8 cellular contexts compared by ENCODE assay signal in the genomic region with DNA sequence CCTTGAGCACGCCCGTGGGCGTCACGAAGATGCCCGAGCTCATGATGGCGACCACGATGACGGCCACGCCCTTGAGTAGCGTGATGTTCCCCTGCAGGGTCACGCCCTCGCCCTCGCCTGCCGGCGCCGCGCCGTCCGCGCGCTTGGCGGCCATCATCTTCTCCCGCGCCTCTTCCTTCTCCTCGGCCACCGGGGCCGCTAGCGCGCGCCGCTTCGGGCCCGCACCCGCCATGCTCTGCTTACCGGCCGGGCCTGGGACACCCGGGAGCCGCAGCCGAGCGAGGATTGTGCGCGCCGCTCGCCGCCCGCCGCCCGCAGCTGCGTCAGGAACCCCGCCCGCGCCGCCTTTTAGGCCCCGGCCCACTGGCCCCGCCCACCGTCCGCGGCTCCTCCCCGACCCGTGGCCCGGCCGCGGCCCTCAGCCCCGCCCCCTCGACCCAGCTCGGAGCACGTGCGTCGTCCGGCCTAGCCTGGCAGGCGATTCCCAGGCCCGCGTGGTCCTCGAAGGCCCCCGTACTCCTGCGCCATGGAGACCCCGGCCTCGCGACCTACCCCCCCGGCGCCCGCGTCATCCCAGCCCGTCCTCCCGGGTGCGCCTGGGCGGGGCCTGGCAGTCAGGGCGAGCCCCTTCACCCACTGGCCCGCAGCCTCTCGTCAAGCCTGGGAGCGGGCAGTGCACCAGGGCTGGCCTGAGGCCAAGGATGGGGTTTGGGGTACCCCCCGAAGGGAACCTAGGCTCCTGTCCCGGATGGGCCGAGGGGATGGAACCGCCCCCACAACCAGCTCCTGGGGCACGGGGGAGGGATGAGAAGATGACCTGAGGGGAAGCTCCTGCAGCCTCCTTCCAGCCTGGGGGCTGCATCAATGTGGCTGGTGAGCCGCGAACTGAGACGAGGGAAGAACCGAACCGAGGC.
DNase-seq lines count a peak whose midpoint lies in the region; ATAC-seq lines count a peak whose summit lies in the region.
"Not testable (repeated sequence)": the region's sequence is repeated elsewhere in the genome, so short reads cannot be mapped to it uniquely, and the experiment has no call there.

No MANE protein-coding gene starts in this region.

- CTCF ChIA-PET in activated CD4-positive, alpha-beta T cell treated with anti-CD3 and anti-CD28 coated beads, Interleukin-2, amount 10 ng/mL, durations not matched to agents 7 days and 5 days (lab: Charles Lee) = interaction anchor here (1.0 to 1.6 kb wide), 2 partner anchors 10 to 13 kb away, joined by 3 to 7 read pairs; no protein-coding TSS in a partner anchor

- peak overlapping the region; percentile 60 to 80 (median 73) for H3K4me3 ChIP-seq in BLaER1 treated with 17β-estradiol and CSF1 and Interleukin-3, amounts not matched to agents 10 nM and 100 nM

- peak overlapping the region; percentile 89 to 98 (median 92) for H3K27ac ChIP-seq in BLaER1 treated with 17β-estradiol and CSF1 and Interleukin-3, amounts not matched to agents 10 nM and 100 nM

- peaks cover 0 to 12% (median 7%) of the 10 kb centered on the region in 11 experiments; a peak in 17 of 22 replicates for H3K36me3 ChIP-seq in BLaER1 treated with 17β-estradiol and CSF1 and Interleukin-3, amounts not matched to agents 10 nM and 100 nM

- peak overlapping the region; percentile 96 for H3K4me3 Mint-ChIP-seq in activated CD4-positive, alpha-beta T cell treated with anti-CD3 and anti-CD28 coated beads, Interleukin-2, amount 10 ng/mL, durations not matched to agents 7 days and 5 days

- not testable (repeated sequence) for H3K9me3 ChIP-seq in BLaER1 treated with 17β-estradiol and CSF1 and Interleukin-3, amounts not matched to agents 10 nM and 100 nM (replicated peaks in 1 of 11)

- DNase-seq in NCI-H526 (lab: John Stamatoyannopoulos, UW) (peak; percentile 62 to 92), cortex of kidney (lab: John Stamatoyannopoulos, UW) (peak; percentile 96), left lobe of liver (ENCODE audit: low spot score) (peak; percentile 94)
- DNase-seq in activated CD4-positive, alpha-beta T cell treated with anti-CD3 and anti-CD28 coated beads, Interleukin-2, amount 10 ng/mL, durations not matched to agents 7 days and 5 days = peak; percentile 98
- DNase-seq in stimulated activated CD4-positive, alpha-beta T cell treated with anti-CD3 and anti-CD28 coated beads, Interleukin-2, amount 100 ng/mL, for 24 hours = peak; percentile 99

- H3K4me1 Mint-ChIP-seq in activated CD4-positive, alpha-beta T cell treated with anti-CD3 and anti-CD28 coated beads, Interleukin-2, amount 10 ng/mL, durations not matched to agents 7 days and 5 days = peaks cover 22% of the 10 kb centered on the region

- H3K27me3 ChIP-seq in BLaER1 treated with 17β-estradiol and CSF1 and Interleukin-3, amounts not matched to agents 10 nM and 100 nM = not testable (repeated sequence)

- peaks cover 21% of the 10 kb centered on the region for H3K36me3 Mint-ChIP-seq in activated CD4-positive, alpha-beta T cell treated with anti-CD3 and anti-CD28 coated beads, Interleukin-2, amount 10 ng/mL, durations not matched to agents 7 days and 5 days (ENCODE audit: low read depth)

- not testable (repeated sequence) for H3K27me3 Mint-ChIP-seq in activated CD4-positive, alpha-beta T cell treated with anti-CD3 and anti-CD28 coated beads, Interleukin-2, amount 10 ng/mL, durations not matched to agents 7 days and 5 days

- peak overlapping the region; percentile 99 for H3K27ac Mint-ChIP-seq in activated CD4-positive, alpha-beta T cell treated with anti-CD3 and anti-CD28 coated beads, Interleukin-2, amount 10 ng/mL, durations not matched to agents 7 days and 5 days

- H4K20me1 ChIP-seq in BLaER1 treated with 17β-estradiol and CSF1 and Interleukin-3, amounts not matched to agents 10 nM and 100 nM = peaks cover 23 to 43% (median 35%) of the 10 kb centered on the region in 11 experiments; a peak in 21 of 22 replicates

- ATAC-seq in GM19328 (IDR thresholded peaks at IDR 0.05; ENCODE audit: unreplicated experiment) (peak; percentile 64), HG03460 (IDR thresholded peaks at IDR 0.05; ENCODE audit: unreplicated experiment) (peak; percentile 53), left lobe of liver (peak; percentile 90)

- H3K4me2 ChIP-seq in BLaER1 treated with 17β-estradiol and CSF1 and Interleukin-3, amounts not matched to agents 10 nM and 100 nM = peak overlapping the region; percentile 48 to 99 (median 95); a peak in 21 of 22 replicates

- H3K9me3 Mint-ChIP-seq in activated CD4-positive, alpha-beta T cell treated with anti-CD3 and anti-CD28 coated beads, Interleukin-2, amount 10 ng/mL, durations not matched to agents 7 days and 5 days = not testable (repeated sequence)

- H3K4me1 ChIP-seq in BLaER1 treated with 17β-estradiol and CSF1 and Interleukin-3, amounts not matched to agents 10 nM and 100 nM = peaks cover 13 to 61% (median 38%) of the 10 kb centered on the region in 10 experiments

- POLR2A ChIA-PET in activated CD4-positive, alpha-beta T cell treated with anti-CD3 and anti-CD28 coated beads, Interleukin-2, amount 10 ng/mL, durations not matched to agents 7 days and 5 days (lab: Charles Lee) = interaction anchor here (0.7 kb wide), 1 partner anchor 676 kb away, joined by 3 read pairs; no protein-coding TSS in a partner anchor

- peak overlapping the region; percentile 90 to 98 (median 94) for H3K9ac ChIP-seq in BLaER1 treated with 17β-estradiol and CSF1 and Interleukin-3, amounts not matched to agents 10 nM and 100 nM

Comparison
In these comparisons a context has a peak if more than half of its experiments do, and no peak if none do; other contexts are left out.
1. Peak in every context shown above with its lines: DNase-seq, ATAC-seq, H3K4me3 ChIP-seq and H3K27ac ChIP-seq.